9 cellular contexts compared by ENCODE assay signal in the genomic region with DNA sequence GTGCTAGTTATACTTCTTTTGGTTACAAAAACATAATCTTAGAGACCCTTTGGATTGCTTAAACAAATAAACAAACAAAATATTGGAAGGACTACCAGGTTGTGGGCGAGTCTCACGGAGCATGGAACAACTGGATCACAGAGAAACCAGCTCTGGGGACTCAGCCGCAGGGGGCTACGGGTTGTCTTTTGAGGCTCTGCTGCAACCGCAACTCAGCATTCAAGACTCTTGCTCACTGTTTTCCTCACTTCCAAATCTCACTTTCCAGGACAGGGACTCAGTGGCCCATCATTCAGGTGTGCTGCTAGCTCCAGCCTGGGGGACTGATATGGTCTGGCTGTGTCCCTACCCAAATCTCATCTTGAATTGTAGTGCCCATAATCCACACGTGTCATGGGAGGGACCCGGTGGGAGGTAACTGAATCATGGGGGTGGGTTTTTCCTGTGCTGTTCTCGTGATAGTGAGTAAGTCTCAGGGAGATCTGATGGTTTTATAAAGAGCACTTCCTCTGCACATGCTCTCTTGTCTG. TPM values are rescaled to one million over a fixed set of nuclear protein-coding genes. Genes with fewer than 3 reads are reported as not detected.
"Had no signal": no experiment of that assay in that cellular context is flagged by ENCODE, and none has a peak within 500 bp of the region (broad histone marks: within the 10 kb centered on the region; RNA-seq: fewer than 3 reads in every experiment).

No MANE protein-coding gene starts in this region.

- H3K27ac ChIP-seq: HL-60 had no signal

- ATAC-seq: K562 had no signal

- DNase-seq: IMR-90, KBM-7, KG1 had no signal

- H3K27ac Mint-ChIP-seq: IgD-negative memory B cell had no signal

- H3K4me3 ChIP-seq: K562 had no signal

RNA-seq across cellular contexts. Expression of a gene that starts 14.0 kb away (rescaled TPM):
- total RNA-seq: HT1080, IMR-90, K562 had no signal
- polyA plus RNA-seq: IgD-negative memory B cell, IMR-90, K562 had no signal

RNA-seq across cellular contexts. Expression of a gene that starts 34.0 kb away (rescaled TPM):
- total RNA-seq: HT1080, IMR-90 had no signal
- polyA plus RNA-seq: IgD-negative memory B cell, IMR-90, K562 had no signal

RNA-seq across cellular contexts. Expression of a gene that starts 37.9 kb away (rescaled TPM):
- total RNA-seq: HepG2, HT-29, HT1080, IMR-90, K562 had no signal
- polyA plus RNA-seq: IgD-negative memory B cell, IMR-90, K562 had no signal
